ENCODE assay signal across 8 cellular contexts in genomic region chr15:43509923-43510229, GRCh38. TPM values are rescaled to one million over a fixed set of nuclear protein-coding genes. Genes with fewer than 3 reads are reported as not detected.
DNase-seq lines count a peak whose midpoint lies in the region; ATAC-seq and TF ChIP-seq lines count a peak whose summit lies in the region.

No MANE protein-coding gene starts in this region.

- no peaks in the 10 kb centered on the region for H4K20me1 ChIP-seq in KMS-11 (ENCODE audit: insufficient read depth)

- H3K9ac ChIP-seq in KMS-11 (peak overlapping the region; percentile 72; the same call in 1 of the 2 replicates), muscle layer of colon (ENCODE audit: low read length) (peak overlapping the region; percentile 72)

- H3K27ac Mint-ChIP-seq in chondrocyte (ENCODE audit: unreplicated experiment): peak overlapping the region; percentile 97

- peak overlapping the region; percentile 84 for H3K27ac ChIP-seq in KMS-11
- peak overlapping the region; percentile 94 for H3K27ac ChIP-seq in muscle layer of colon (ENCODE audit: low read depth, low read length)

- H3K4me1 ChIP-seq in KMS-11 (ENCODE audit: low read depth, poor library complexity, severe bottlenecking) (peaks cover 26% of the 10 kb centered on the region), muscle layer of colon (ENCODE audit: insufficient read depth, low read length) (peaks cover 39% of the 10 kb centered on the region)

- H3K27me3 ChIP-seq in KMS-11 (ENCODE audit: insufficient read depth, low read depth): 0 out of 2 replicates have a peak, but pooled peaks cover 3% of the 10 kb centered on the region
- no peaks in the 10 kb centered on the region for H3K27me3 ChIP-seq in muscle layer of colon (ENCODE audit: control insufficient read depth in 1 of 2, insufficient read depth in 2 of 2, low read length in 2 of 2)

- ATAC-seq in GM18519 (IDR thresholded peaks at IDR 0.05; ENCODE audit: low FRiP score, unreplicated experiment) (no peak), GM21619 (IDR thresholded peaks at IDR 0.05; ENCODE audit: unreplicated experiment) (no peak)

- H3K4me2 ChIP-seq in KMS-11: peak overlapping the region; percentile 85

- H3K36me3 ChIP-seq in KMS-11 (ENCODE audit: insufficient read depth) (no peaks in the 10 kb centered on the region), muscle layer of colon (ENCODE audit: insufficient read depth, low read length) (no peaks in the 10 kb centered on the region)

- H2AFZ ChIP-seq in KMS-11 (ENCODE audit: low read depth): peak overlapping the region; percentile 87; the same call in 1 of the 2 replicates

- no peaks in the 10 kb centered on the region for H3K9me3 Mint-ChIP-seq in chondrocyte (ENCODE audit: low read depth)

- peak; percentile 41 for DNase-seq in ACHN
- DNase-seq in chondrocyte (ENCODE audit: low spot score): no peak
- DNase-seq in stimulated activated CD4-positive, alpha-beta T cell treated with anti-CD3 and anti-CD28 coated beads, Interleukin-15, amount 100 ng/mL, for 24 hours: no peak
- DNase-seq in HuH-7.5 (ENCODE audit: low spot score): no peak

- in situ Hi-C loops in ACHN (cut with HindIII; ENCODE audit: low pct_ligation_motif_present, low pct_unique_long_range_greater_than_20kb, low sequenced_read_pairs): no loop called here

- H3K4me1 Mint-ChIP-seq in chondrocyte (ENCODE audit: low read depth): peaks cover 58% of the 10 kb centered on the region

- TF ChIP-seq CTCF in KMS-11 (conservative IDR thresholded peaks at IDR 0.05; ENCODE audit: low read depth, low read length) (no peak), chondrocyte (IDR thresholded peaks at IDR 0.05) (no peak)

- H3K27me3 Mint-ChIP-seq in chondrocyte (ENCODE audit: low read depth): no peaks in the 10 kb centered on the region

- H3K9me3 ChIP-seq in muscle layer of colon (ENCODE audit: low read length): no peaks in the 10 kb centered on the region

- H3K4me3 Mint-ChIP-seq in chondrocyte (ENCODE audit: unreplicated experiment): peak overlapping the region; percentile 88

- no peaks in the 10 kb centered on the region for H3K79me2 ChIP-seq in KMS-11 (ENCODE audit: insufficient read depth, low read depth)

- H3K4me3 ChIP-seq in KMS-11 (IDR thresholded peaks at IDR 0.05; ENCODE audit: insufficient read depth, low read depth, low read length): peak overlapping the region; percentile 8
- H3K4me3 ChIP-seq in muscle layer of colon (ENCODE audit: low read depth in 1 of 2, low read length in 2 of 2): peak overlapping the region; percentile 23 to 90

- no peaks in the 10 kb centered on the region for H3K36me3 Mint-ChIP-seq in chondrocyte (ENCODE audit: low read depth)

RNA-seq across cellular contexts. Expression of gene MAP1A, which starts 7.5 kb away (rescaled TPM):
- 95.3 to 99.9 TPM (median 96.3 TPM) in 3 replicates for total RNA-seq in chondrocyte

RNA-seq across cellular contexts. Expression of gene TP53BP1, which starts 16.9 kb away (rescaled TPM):
- total RNA-seq in chondrocyte: 44.8 to 71.1 TPM (median 45.6 TPM) in 3 replicates
